ENCODE assay signal across 1 cellular context in the genomic region with DNA sequence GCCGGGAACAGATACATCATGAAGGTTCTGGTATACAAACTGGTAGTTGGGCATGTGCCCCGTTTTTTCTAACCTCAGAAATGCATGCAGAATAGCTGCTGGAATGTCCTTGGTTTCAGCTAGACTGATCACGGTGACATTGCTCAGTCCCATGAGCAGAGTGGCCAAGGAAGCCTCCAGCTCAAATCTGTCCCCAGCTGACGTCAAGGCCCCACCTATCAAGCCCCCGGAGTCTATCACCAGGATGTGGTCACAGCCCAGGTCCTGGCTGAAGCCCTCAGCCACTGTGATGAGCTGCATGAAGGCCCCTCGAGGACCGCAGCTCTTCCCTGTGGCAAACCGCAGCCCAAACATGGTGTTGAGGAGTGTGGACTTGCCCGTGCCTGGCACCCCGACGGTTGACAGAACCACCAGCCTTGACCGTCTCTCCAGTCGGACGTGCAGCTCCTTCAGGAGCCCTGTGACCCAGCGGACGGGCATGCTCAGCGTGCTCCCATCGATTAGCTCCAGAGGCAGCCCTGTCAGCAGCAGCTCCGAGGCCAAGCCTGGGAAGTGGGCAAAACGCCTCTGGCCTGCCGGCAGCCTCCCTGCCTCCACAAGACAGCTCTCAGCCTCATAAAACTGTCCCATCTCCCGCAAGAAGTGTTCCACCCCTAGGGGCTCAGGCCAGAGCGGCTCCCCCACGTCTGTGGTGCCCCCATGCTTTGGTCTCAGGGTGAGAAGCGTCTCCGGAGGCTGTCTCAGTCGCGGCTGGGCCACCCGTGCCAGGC.
A peak's percentile ranks its signal among the peaks of the same experiment; 100 is the strongest.
TF ChIP-seq lines count a peak whose summit lies in the region.

No MANE protein-coding gene starts in this region.

TF ChIP-seq in K562, 482 proteins besides CTCF, POLR2A, EP300 and RAD21:
- TF ChIP-seq POLR2G (IDR thresholded peaks at IDR 0.05; ENCODE audit: low read depth, low read length) (0 out of 2 replicates have a peak, but pooled peaks have one; percentile 32), RBBP5 (IDR thresholded peaks at IDR 0.05; ENCODE audit: borderline replicate concordance, insufficient read depth, low read length, poor library complexity, severe bottlenecking) (no peak), SIRT6 (IDR thresholded peaks at IDR 0.05; ENCODE audit: low read depth, low read length) (no peak), POLR2AphosphoS5 (IDR thresholded peaks at IDR 0.05; ENCODE audit: control insufficient read depth, insufficient read depth, low read depth, low read length) (no peak), JUN (IDR thresholded peaks at IDR 0.05; ENCODE audit: borderline replicate concordance, low read depth, low read length) (no peak), JUN (CRISPR knock-in tag; IDR thresholded peaks at IDR 0.05; ENCODE audit: borderline replicate concordance) (no peak), EHMT2 (IDR thresholded peaks at IDR 0.05) (no peak)
- TF ChIP-seq, protein P1, sequence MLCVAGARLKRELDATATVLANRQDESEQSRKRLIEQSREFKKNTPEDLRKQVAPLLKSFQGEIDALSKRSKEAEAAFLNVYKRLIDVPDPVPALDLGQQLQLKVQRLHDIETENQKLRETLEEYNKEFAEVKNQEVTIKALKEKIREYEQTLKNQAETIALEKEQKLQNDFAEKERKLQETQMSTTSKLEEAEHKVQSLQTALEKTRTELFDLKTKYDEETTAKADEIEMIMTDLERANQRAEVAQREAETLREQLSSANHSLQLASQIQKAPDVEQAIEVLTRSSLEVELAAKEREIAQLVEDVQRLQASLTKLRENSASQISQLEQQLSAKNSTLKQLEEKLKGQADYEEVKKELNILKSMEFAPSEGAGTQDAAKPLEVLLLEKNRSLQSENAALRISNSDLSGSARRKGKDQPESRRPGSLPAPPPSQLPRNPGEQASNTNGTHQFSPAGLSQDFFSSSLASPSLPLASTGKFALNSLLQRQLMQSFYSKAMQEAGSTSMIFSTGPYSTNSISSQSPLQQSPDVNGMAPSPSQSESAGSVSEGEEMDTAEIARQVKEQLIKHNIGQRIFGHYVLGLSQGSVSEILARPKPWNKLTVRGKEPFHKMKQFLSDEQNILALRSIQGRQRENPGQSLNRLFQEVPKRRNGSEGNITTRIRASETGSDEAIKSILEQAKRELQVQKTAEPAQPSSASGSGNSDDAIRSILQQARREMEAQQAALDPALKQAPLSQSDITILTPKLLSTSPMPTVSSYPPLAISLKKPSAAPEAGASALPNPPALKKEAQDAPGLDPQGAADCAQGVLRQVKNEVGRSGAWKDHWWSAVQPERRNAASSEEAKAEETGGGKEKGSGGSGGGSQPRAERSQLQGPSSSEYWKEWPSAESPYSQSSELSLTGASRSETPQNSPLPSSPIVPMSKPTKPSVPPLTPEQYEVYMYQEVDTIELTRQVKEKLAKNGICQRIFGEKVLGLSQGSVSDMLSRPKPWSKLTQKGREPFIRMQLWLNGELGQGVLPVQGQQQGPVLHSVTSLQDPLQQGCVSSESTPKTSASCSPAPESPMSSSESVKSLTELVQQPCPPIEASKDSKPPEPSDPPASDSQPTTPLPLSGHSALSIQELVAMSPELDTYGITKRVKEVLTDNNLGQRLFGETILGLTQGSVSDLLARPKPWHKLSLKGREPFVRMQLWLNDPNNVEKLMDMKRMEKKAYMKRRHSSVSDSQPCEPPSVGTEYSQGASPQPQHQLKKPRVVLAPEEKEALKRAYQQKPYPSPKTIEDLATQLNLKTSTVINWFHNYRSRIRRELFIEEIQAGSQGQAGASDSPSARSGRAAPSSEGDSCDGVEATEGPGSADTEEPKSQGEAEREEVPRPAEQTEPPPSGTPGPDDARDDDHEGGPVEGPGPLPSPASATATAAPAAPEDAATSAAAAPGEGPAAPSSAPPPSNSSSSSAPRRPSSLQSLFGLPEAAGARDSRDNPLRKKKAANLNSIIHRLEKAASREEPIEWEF (CRISPR knock-in tag; IDR thresholded peaks at IDR 0.05), result no peak
- TF ChIP-seq, protein P2, sequence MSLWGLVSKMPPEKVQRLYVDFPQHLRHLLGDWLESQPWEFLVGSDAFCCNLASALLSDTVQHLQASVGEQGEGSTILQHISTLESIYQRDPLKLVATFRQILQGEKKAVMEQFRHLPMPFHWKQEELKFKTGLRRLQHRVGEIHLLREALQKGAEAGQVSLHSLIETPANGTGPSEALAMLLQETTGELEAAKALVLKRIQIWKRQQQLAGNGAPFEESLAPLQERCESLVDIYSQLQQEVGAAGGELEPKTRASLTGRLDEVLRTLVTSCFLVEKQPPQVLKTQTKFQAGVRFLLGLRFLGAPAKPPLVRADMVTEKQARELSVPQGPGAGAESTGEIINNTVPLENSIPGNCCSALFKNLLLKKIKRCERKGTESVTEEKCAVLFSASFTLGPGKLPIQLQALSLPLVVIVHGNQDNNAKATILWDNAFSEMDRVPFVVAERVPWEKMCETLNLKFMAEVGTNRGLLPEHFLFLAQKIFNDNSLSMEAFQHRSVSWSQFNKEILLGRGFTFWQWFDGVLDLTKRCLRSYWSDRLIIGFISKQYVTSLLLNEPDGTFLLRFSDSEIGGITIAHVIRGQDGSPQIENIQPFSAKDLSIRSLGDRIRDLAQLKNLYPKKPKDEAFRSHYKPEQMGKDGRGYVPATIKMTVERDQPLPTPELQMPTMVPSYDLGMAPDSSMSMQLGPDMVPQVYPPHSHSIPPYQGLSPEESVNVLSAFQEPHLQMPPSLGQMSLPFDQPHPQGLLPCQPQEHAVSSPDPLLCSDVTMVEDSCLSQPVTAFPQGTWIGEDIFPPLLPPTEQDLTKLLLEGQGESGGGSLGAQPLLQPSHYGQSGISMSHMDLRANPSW (CRISPR knock-in tag; IDR thresholded peaks at IDR 0.05), result no peak
